ENCODE assay signal across 11 cellular contexts in the genomic region with DNA sequence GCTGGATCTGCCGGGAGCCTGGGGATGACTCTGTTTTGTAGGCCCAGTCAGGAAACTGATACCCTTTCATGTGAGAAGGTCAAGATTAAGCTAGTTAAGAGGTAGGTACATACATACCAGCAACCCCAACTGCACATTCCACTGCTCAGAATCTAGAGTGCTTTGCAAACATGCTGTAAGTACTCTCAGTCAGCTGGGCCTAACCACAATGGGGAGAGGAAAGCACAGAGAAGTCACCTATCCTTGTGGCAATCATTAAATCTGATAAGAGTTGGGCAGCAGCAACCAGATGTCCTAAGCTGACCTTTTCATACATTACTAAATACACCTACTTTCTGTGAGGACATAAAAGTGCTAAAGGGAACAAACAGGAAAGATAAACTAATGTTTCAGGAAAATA. TPM values are rescaled to one million over a fixed set of nuclear protein-coding genes. Genes with fewer than 3 reads are reported as not detected.
DNase-seq lines count a peak whose midpoint lies in the region; ATAC-seq and TF ChIP-seq lines count a peak whose summit lies in the region.
"Had no signal": no experiment of that assay in that cellular context is flagged by ENCODE, and none has a peak within 500 bp of the region (broad histone marks: within the 10 kb centered on the region; RNA-seq: fewer than 3 reads in every experiment).

No MANE protein-coding gene starts in this region.

- H3K27me3 Mint-ChIP-seq in activated naive CD4-positive, alpha-beta T cell treated with anti-CD3 and anti-CD28 coated beads for 36 hours (ENCODE audit: low read depth), result no peaks in the 10 kb centered on the region
- no peaks in the 10 kb centered on the region for H3K27me3 Mint-ChIP-seq in activated naive CD8-positive, alpha-beta T cell
- no peaks in the 10 kb centered on the region for H3K27me3 Mint-ChIP-seq in type B pancreatic cell
- H3K27me3 Mint-ChIP-seq: IgD-negative memory B cell had no signal

- no peak for DNase-seq in activated naive CD4-positive, alpha-beta T cell treated with anti-CD3 and anti-CD28 coated beads for 36 hours
- no peak for DNase-seq in activated naive CD4-positive, alpha-beta T cell treated with Interleukin-2 at 50 U/mL for 16 hours
- DNase-seq in left lung, result no peak
- no peak for DNase-seq in type B pancreatic cell (ENCODE audit: extremely low spot score, unreplicated experiment)
- no peak for DNase-seq in NCI-H524 (lab: John Stamatoyannopoulos, UW)
- DNase-seq in G401 (ENCODE audit: low spot score), result no peak
- DNase-seq: effector memory CD4-positive, alpha-beta T cell; GOT3 had no signal

- H3K4me1 Mint-ChIP-seq in activated naive CD4-positive, alpha-beta T cell treated with anti-CD3 and anti-CD28 coated beads for 36 hours (ENCODE audit: low read depth), result peaks cover 70% of the 10 kb centered on the region
- peaks cover 87% of the 10 kb centered on the region for H3K4me1 Mint-ChIP-seq in activated naive CD8-positive, alpha-beta T cell (ENCODE audit: low read depth)
- H3K4me1 Mint-ChIP-seq in type B pancreatic cell (ENCODE audit: unreplicated experiment), result peaks cover 46% of the 10 kb centered on the region

- in situ Hi-C loops in G401 (cut with HindIII; ENCODE audit: low sequenced_read_pairs), result no loop called here

- H3K27ac Mint-ChIP-seq in activated naive CD4-positive, alpha-beta T cell treated with anti-CD3 and anti-CD28 coated beads for 36 hours, result no peak overlapping the region
- H3K27ac Mint-ChIP-seq in activated naive CD8-positive, alpha-beta T cell, result no peak overlapping the region
- H3K27ac Mint-ChIP-seq in type B pancreatic cell, result peak overlapping the region; percentile 98

- H3K4me1 ChIP-seq in left lung, result peaks cover 14 to 40% of the 10 kb centered on the region in 2 donors

- intact Hi-C loops in activated naive CD4-positive, alpha-beta T cell treated with anti-CD3 and anti-CD28 coated beads for 36 hours (cut with micrococcal nuclease), result loop anchor here (5.0 to 10.0 kb wide), 3 partner anchors 318 to 1879 kb away; partner anchors contain the start of genes MEF2D and SH2D2A
- intact Hi-C loops in left lung (cut with DNase I), result no loop called here

- peaks cover 47% of the 10 kb centered on the region for H3K36me3 Mint-ChIP-seq in activated naive CD4-positive, alpha-beta T cell treated with anti-CD3 and anti-CD28 coated beads for 36 hours (ENCODE audit: low read depth)
- peaks cover 24% of the 10 kb centered on the region for H3K36me3 Mint-ChIP-seq in activated naive CD8-positive, alpha-beta T cell
- H3K36me3 Mint-ChIP-seq in type B pancreatic cell, result peaks cover 34% of the 10 kb centered on the region

- H3K9me3 Mint-ChIP-seq in activated naive CD4-positive, alpha-beta T cell treated with anti-CD3 and anti-CD28 coated beads for 36 hours, result no peaks in the 10 kb centered on the region
- no peaks in the 10 kb centered on the region for H3K9me3 Mint-ChIP-seq in activated naive CD8-positive, alpha-beta T cell (ENCODE audit: low read depth)
- H3K9me3 Mint-ChIP-seq in type B pancreatic cell, result no peaks in the 10 kb centered on the region
- H3K9me3 Mint-ChIP-seq: IgD-negative memory B cell had no signal

- ATAC-seq in left lung, result peak; percentile 75
- no peak for ATAC-seq in GM21381 (IDR thresholded peaks at IDR 0.05; ENCODE audit: unreplicated experiment)

- peak overlapping the region in 1 of 2 donors; percentile 57 for H3K27ac ChIP-seq in left lung

- no peak for TF ChIP-seq CTCF in left lung (IDR thresholded peaks at IDR 0.05)
- TF ChIP-seq CTCF in type B pancreatic cell (conservative IDR thresholded peaks at IDR 0.05), result no peak

- CTCF ChIA-PET in activated naive CD4-positive, alpha-beta T cell treated with anti-CD3 and anti-CD28 coated beads for 36 hours (lab: Charles Lee), result interaction anchor here (0.5 to 5.5 kb wide), 6 partner anchors 9 to 46 kb away, joined by 3 to 45 read pairs (median 4); no protein-coding TSS in a partner anchor

- H3K9me3 ChIP-seq in left lung, result no peaks in the 10 kb centered on the region

- no peak overlapping the region for H3K4me3 ChIP-seq in left lung

- peaks cover 0 to 55% of the 10 kb centered on the region in 2 donors for H3K36me3 ChIP-seq in left lung

- H3K27me3 ChIP-seq in left lung, result no peaks in the 10 kb centered on the region

- peak overlapping the region; percentile 96 for H3K4me3 Mint-ChIP-seq in activated naive CD4-positive, alpha-beta T cell treated with anti-CD3 and anti-CD28 coated beads for 36 hours
- peak overlapping the region; percentile 96 for H3K4me3 Mint-ChIP-seq in activated naive CD8-positive, alpha-beta T cell
- peak overlapping the region; percentile 96 for H3K4me3 Mint-ChIP-seq in type B pancreatic cell

RNA-seq across cellular contexts. Expression of gene ETV3, which starts 2.5 kb away (rescaled TPM):
- total RNA-seq in activated naive CD4-positive, alpha-beta T cell treated with anti-CD3 and anti-CD28 coated beads for 36 hours, result 10 to 100 TPM; 23.2 to 23.3 TPM
- total RNA-seq in left lung (10 to 100 TPM; 23.3 to 26.3 TPM), type B pancreatic cell (ENCODE audit: low replicate concordance) (41.0 and 90.4 TPM in 2 replicates)
- 6.5 and 9.8 TPM in 2 replicates for total RNA-seq in G401 (2014; rRNA removed; shearing (Covaris generic))

RNA-seq across cellular contexts. Expression of gene ETV3L, which starts 36.0 kb away (rescaled TPM):
- not detected for total RNA-seq in activated naive CD4-positive, alpha-beta T cell treated with anti-CD3 and anti-CD28 coated beads for 36 hours
- total RNA-seq in left lung (not detected), type B pancreatic cell (ENCODE audit: low replicate concordance) (not detected in 2 replicates)
- not detected in 2 replicates for total RNA-seq in G401 (2014; rRNA removed; shearing (Covaris generic))
